Comparison of ENCODE assay signal across 8 cellular contexts in the genomic region with DNA sequence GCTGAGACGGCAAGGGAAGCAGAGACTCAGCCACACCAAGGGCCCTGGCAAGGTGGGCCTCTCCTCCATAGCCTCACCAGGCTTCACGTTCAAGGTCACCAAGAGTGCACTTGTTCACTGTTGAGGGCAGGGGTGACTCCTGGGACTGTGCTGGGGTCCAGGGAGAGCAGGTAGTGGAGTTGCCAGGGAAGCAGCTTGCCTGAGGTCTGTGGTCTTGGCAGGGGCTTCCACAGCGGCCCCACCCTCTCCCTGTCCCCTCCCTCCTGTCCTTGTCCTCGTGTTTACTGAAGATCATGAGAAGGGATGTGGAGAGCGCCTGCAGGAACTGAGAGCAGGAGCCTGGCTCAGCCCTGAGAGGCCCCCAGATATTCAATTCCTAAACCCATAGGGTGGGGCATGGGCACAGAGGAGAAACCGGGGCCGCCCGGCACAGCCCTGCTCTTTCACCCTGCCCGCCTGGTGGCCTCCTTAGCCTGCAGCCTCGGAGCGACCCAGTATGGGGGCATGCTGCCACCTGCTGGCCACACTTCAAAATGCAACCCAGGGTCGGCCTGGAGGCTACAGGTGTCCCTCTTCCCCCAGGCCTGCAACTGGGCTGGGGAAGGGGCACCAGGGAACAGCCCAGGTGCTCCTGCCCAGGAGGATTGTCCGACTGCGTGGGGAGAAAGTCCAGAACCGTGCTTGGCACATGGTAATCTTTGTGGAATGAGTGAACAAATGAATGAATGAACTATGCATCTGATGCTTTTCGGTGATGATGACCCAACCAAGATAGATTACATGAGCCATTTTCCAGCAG. TPM values are rescaled to one million over a fixed set of nuclear protein-coding genes. Genes with fewer than 3 reads are reported as not detected.
DNase-seq lines count a peak whose midpoint lies in the region; ATAC-seq and TF ChIP-seq lines count a peak whose summit lies in the region.
"Not testable (repeated sequence)": the region's sequence is repeated elsewhere in the genome, so short reads cannot be mapped to it uniquely, and the experiment has no call there.

No MANE protein-coding gene starts in this region.

- not testable (repeated sequence) for H3K4me1 Mint-ChIP-seq in activated CD8-positive, alpha-beta T cell treated with anti-CD3 and anti-CD28 coated beads for 36 hours (ENCODE audit: low read depth)

- intact Hi-C loops in activated CD8-positive, alpha-beta T cell treated with anti-CD3 and anti-CD28 coated beads for 36 hours (cut with micrococcal nuclease) = loop anchor here (5.0 kb wide), 1 partner anchor 538 kb away; no protein-coding TSS in a partner anchor
- intact Hi-C loops in dorsolateral prefrontal cortex (cut with DNase I) = loop anchor here (5.0 to 10.0 kb wide), 4 partner anchors 103 to 814 kb away; a partner anchor contains a TSS

- not testable (repeated sequence) for H3K9me3 Mint-ChIP-seq in activated CD8-positive, alpha-beta T cell treated with anti-CD3 and anti-CD28 coated beads for 36 hours

- not testable (repeated sequence) for H3K4me1 ChIP-seq in lung (ENCODE audit: control insufficient read depth in 2 of 2, insufficient read depth in 2 of 2, low read length in 2 of 2)

- H3K4me3 Mint-ChIP-seq in activated CD8-positive, alpha-beta T cell treated with anti-CD3 and anti-CD28 coated beads for 36 hours = not testable (repeated sequence)

- DNase-seq in CD1c-positive myeloid dendritic cell (ENCODE audit: extremely low spot score) (peak; percentile 86), HL-60 (ENCODE audit: low read depth in 1 of 2, low spot score in 1 of 2) (peak; percentile 49 to 81), NK-92 (lab: John Stamatoyannopoulos, UW; ENCODE audit: unreplicated experiment) (peak; percentile 14), dorsolateral prefrontal cortex (peak; percentile 78 to 92 (median 86)), lung (ENCODE audit: low spot score) (peak; percentile 87)
- peak; percentile 94 for DNase-seq in activated CD8-positive, alpha-beta T cell treated with anti-CD3 and anti-CD28 coated beads for 36 hours
- peak; percentile 74 to 80 (median 77) for DNase-seq in stimulated activated CD4-positive, alpha-beta T cell treated with anti-CD3 and anti-CD28 coated beads, TNF-alpha, amount 100 ng/mL, for 48 hours (ENCODE audit: low read depth in 3 of 3)

- CTCF ChIA-PET in activated CD8-positive, alpha-beta T cell treated with anti-CD3 and anti-CD28 coated beads for 36 hours (lab: Charles Lee) = interaction anchor here (0.6 to 1.9 kb wide), 16 partner anchors 10 to 540 kb away, joined by 3 to 15 read pairs (median 4); a partner anchor contains a TSS

- H3K9me3 ChIP-seq in lung (ENCODE audit: control insufficient read depth in 2 of 2, insufficient read depth in 1 of 2, low read length in 1 of 2) = not testable (repeated sequence)

- not testable (repeated sequence) for H3K27me3 Mint-ChIP-seq in activated CD8-positive, alpha-beta T cell treated with anti-CD3 and anti-CD28 coated beads for 36 hours

- peak; percentile 68 for ATAC-seq in GM19438 (IDR thresholded peaks at IDR 0.05; ENCODE audit: low read depth, unreplicated experiment)
- peak; percentile 91 for ATAC-seq in activated CD8-positive, alpha-beta T cell treated with anti-CD3 and anti-CD28 coated beads for 36 hours
- peak; percentile 83 for ATAC-seq in lung (ENCODE audit: insufficient read depth, low FRiP score)

- TF ChIP-seq CTCF in HL-60 (IDR thresholded peaks at IDR 0.05; ENCODE audit: insufficient read depth, low read length) (peak; percentile 59), dorsolateral prefrontal cortex (IDR thresholded peaks at IDR 0.05 in 54 of 56, conservative IDR thresholded peaks at IDR 0.05 in 2 of 56; ENCODE audit: low read depth in 1 of 56, partially characterized antibody in 56 of 56) (peak; percentile 66 to 97 (median 92)), lung (IDR thresholded peaks at IDR 0.05; ENCODE audit: control extremely low read depth, extremely low read depth) (peak; percentile 88)
- peak; percentile 85 for TF ChIP-seq CTCF in activated CD8-positive, alpha-beta T cell treated with anti-CD3 and anti-CD28 coated beads for 36 hours (IDR thresholded peaks at IDR 0.05)

- not testable (repeated sequence) for H3K27me3 ChIP-seq in HL-60 (ENCODE audit: insufficient read depth, poor library complexity, severe bottlenecking); dorsolateral prefrontal cortex; lung (ENCODE audit: control insufficient read depth, insufficient read depth)

- not testable (repeated sequence) for H3K36me3 Mint-ChIP-seq in activated CD8-positive, alpha-beta T cell treated with anti-CD3 and anti-CD28 coated beads for 36 hours (ENCODE audit: low read depth)

- H3K27ac ChIP-seq in HL-60 (replicated peaks); dorsolateral prefrontal cortex; lung (ENCODE audit: low read depth in 1 of 2, low read length in 1 of 2): not testable (repeated sequence)

- H3K27ac Mint-ChIP-seq in activated CD8-positive, alpha-beta T cell treated with anti-CD3 and anti-CD28 coated beads for 36 hours = not testable (repeated sequence)

- H3K36me3 ChIP-seq in lung (ENCODE audit: control insufficient read depth in 2 of 2, insufficient read depth in 2 of 2, low read length in 2 of 2) = not testable (repeated sequence)

- POLR2A ChIA-PET in activated CD8-positive, alpha-beta T cell treated with anti-CD3 and anti-CD28 coated beads for 36 hours (lab: Charles Lee) = not testable (repeated sequence)

- 10% methylated on average over 11 to 15 of the region's 16 CpGs for WGBS in lung, 2 donors

- H3K4me3 ChIP-seq in HL-60 (replicated peaks; ENCODE audit: insufficient read depth, low read length); dorsolateral prefrontal cortex; lung: not testable (repeated sequence)

RNA-seq across cellular contexts. Expression of a gene that starts 15.5 kb away (rescaled TPM):
- total RNA-seq in activated CD8-positive, alpha-beta T cell treated with anti-CD3 and anti-CD28 coated beads for 36 hours = not detected
- total RNA-seq in dorsolateral prefrontal cortex (not detected), lung (not detected)
- polyA plus RNA-seq in lung = not detected

RNA-seq across cellular contexts. Expression of a gene that starts 33.8 kb away (rescaled TPM):
- not detected for total RNA-seq in activated CD8-positive, alpha-beta T cell treated with anti-CD3 and anti-CD28 coated beads for 36 hours
- total RNA-seq in dorsolateral prefrontal cortex = under 1 TPM in 1 of 120 experiments, not detected in 119; 0.11 TPM
- 1 to 10 TPM; 1.0 to 1.2 TPM for total RNA-seq in lung
- under 1 TPM; 0.14 to 0.76 TPM for polyA plus RNA-seq in lung

RNA-seq across cellular contexts. Expression of a gene that starts 47.2 kb away (rescaled TPM):
- under 1 TPM; 0.56 to 0.72 TPM for total RNA-seq in activated CD8-positive, alpha-beta T cell treated with anti-CD3 and anti-CD28 coated beads for 36 hours
- 1 to 10 TPM in 14 of 120 experiments, under 1 TPM in 74, not detected in 32; 0.15 to 2.8 (median 0.49) TPM for total RNA-seq in dorsolateral prefrontal cortex
- total RNA-seq in lung = under 1 TPM; 0.09 to 0.31 TPM
- polyA plus RNA-seq in lung = under 1 TPM; 0.14 to 0.35 TPM

Comparison
In these comparisons a context has a peak if more than half of its experiments do, and no peak if none do; other contexts are left out.
1. DNase-seq: peak in every context shown above with its lines; median percentile 94 in activated CD8-positive, alpha-beta T cell treated with anti-CD3 and anti-CD28 coated beads for 36 hours; 87 in lung; 86 in dorsolateral prefrontal cortex; 86 in CD1c-positive myeloid dendritic cell; 77 in stimulated activated CD4-positive, alpha-beta T cell treated with anti-CD3 and anti-CD28 coated beads, TNF-alpha, amount 100 ng/mL, for 48 hours; 65 in HL-60; 14 in NK-92.